8 cellular contexts compared by ENCODE assay signal in the genomic region with DNA sequence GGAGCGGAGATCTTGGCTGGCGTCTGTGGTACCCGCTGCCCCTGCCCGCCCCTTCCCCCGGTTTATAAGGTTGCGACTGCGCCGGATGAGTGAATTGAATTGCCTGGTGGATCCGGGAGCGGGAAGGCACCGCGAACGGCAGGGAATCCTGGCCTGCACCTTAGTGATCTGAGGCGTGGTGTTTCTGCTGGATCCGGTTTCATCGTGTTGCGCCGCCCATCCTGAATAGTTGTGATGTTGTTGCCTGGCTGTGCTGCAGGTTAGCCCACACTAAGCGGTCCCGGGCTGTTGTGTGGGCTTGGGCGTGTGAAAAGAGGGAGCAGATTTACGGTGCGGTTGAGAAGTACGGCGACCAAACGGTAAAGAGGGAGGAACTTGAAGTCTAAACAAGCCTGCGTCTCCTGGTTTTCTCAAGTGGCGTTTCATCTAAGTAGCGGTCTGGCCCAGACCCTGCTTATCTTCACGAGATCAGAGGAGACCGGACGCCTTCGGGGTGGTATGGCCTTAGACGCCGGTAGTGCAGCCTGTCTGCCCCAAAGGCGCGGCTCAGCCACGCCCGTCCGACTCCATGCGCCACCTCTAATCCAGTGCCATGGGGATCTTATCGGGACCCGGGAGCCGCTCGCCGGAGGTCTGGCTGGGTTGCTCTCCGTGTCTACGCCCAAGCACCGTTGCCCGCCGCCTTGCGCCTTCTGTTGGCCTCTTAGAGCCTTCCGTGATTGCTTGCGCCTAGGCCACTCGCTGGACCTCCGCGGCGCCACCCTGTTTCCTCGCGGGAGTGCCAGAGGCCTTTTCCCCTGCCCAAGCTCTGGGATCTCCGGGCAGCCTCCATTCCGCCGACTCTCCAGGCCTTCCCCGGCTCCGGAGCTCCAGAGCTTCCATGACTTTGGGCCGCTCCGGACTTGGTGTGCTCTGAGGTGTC.
DNase-seq lines count a peak whose midpoint lies in the region; ATAC-seq, FAIRE-seq and TF ChIP-seq lines count a peak whose summit lies in the region.

No MANE protein-coding gene starts in this region.

- H3K4me3 ChIP-seq in SK-N-SH (ENCODE audit: low read depth in 2 of 2, low read length in 1 of 2) = peak overlapping the region; percentile 59 to 62
- H3K4me3 ChIP-seq in lung = peak overlapping the region; percentile 3
- H3K4me3 ChIP-seq in thymus (ENCODE audit: low read length) = peak overlapping the region; percentile 46

- peak overlapping the region; percentile 79 for H3K4me2 ChIP-seq in SK-N-SH

- DNase-seq in M059J (ENCODE audit: low read depth) (peak; percentile 67), SK-N-SH (peak; percentile 63), dermis blood vessel endothelial cell (peak; percentile 36), lung (ENCODE audit: low spot score) (peak; percentile 35), epidermal melanocyte (ENCODE audit: insufficient read length, low spot score) (no peak)

- peaks cover 5% of the 10 kb centered on the region for H3F3A ChIP-seq in SK-N-SH (replicated peaks; ENCODE audit: insufficient read depth)

- H3K27ac ChIP-seq in SK-N-SH (ENCODE audit: low read depth in 2 of 2, low read length in 1 of 2) = peak overlapping the region in 1 of 2 experiments; percentile 18; a peak in 1 of 4 replicates
- peak overlapping the region in 1 of 2 donors; percentile 4 for H3K27ac ChIP-seq in lung (ENCODE audit: low read depth in 1 of 2, low read length in 1 of 2)
- H3K27ac ChIP-seq in thymus (ENCODE audit: low read depth) = no peak overlapping the region

- WGBS in SK-N-SH (ENCODE audit: low lambda C conversion rate) = 3% methylated on average over 31 of the region's 67 CpGs
- 0 to 3% methylated on average over 66 to 67 of the region's 67 CpGs for WGBS in lung, 2 donors
- WGBS in thymus = 2% methylated on average over 67 of the region's 67 CpGs

- H3K79me2 ChIP-seq in SK-N-SH (ENCODE audit: insufficient read depth) = no peaks in the 10 kb centered on the region

- CTCF ChIA-PET in SK-N-SH (lab: Yijun Ruan, JAX) = interaction anchor here (0.6 to 1.2 kb wide), 2 partner anchors 16 to 146 kb away, joined by 3 read pairs; no protein-coding TSS in a partner anchor

- no peak for TF ChIP-seq RAD21 in SK-N-SH (IDR thresholded peaks at IDR 0.05; ENCODE audit: low read length)

- TF ChIP-seq CTCF in SK-N-SH (IDR thresholded peaks at IDR 0.05) = no peak
- no peak for TF ChIP-seq CTCF in lung (IDR thresholded peaks at IDR 0.05; ENCODE audit: control extremely low read depth, extremely low read depth)

- H3K9me3 ChIP-seq in SK-N-SH (no peaks in the 10 kb centered on the region), lung (ENCODE audit: control insufficient read depth in 2 of 2, insufficient read depth in 1 of 2, low read length in 1 of 2) (peaks cover 0 to 4% of the 10 kb centered on the region in 2 donors), thymus (ENCODE audit: control insufficient read depth) (no peaks in the 10 kb centered on the region)

- POLR2A ChIA-PET in SK-N-SH (lab: Yijun Ruan, JAX) = no interaction called here

- no peaks in the 10 kb centered on the region for H3K9me2 ChIP-seq in SK-N-SH

- peaks cover 0 to 18% of the 10 kb centered on the region in 2 experiments; a peak in 2 of 4 replicates for H3K4me1 ChIP-seq in SK-N-SH (ENCODE audit: control insufficient read depth in 1 of 2, insufficient read depth in 2 of 2, low read depth in 1 of 2, low read length in 1 of 2)
- H3K4me1 ChIP-seq in lung (ENCODE audit: control insufficient read depth in 2 of 2, insufficient read depth in 2 of 2, low read length in 2 of 2) = peaks cover 3 to 18% of the 10 kb centered on the region in 2 donors
- H3K4me1 ChIP-seq in thymus (ENCODE audit: control insufficient read depth, insufficient read depth, low read length) = peaks cover 12% of the 10 kb centered on the region

- 0 out of 4 replicates have a peak, but pooled peaks of 1 of the 2 experiments have one; percentile 14 for TF ChIP-seq EP300 in SK-N-SH (IDR thresholded peaks at IDR 0.05; ENCODE audit: borderline replicate concordance in 1 of 2, low read depth in 1 of 2, low read length in 1 of 2)

- peak overlapping the region; percentile 53 for H3K9ac ChIP-seq in SK-N-SH

- peak overlapping the region; percentile 94 for H2AFZ ChIP-seq in SK-N-SH (ENCODE audit: low read depth)

- H3K36me3 ChIP-seq in SK-N-SH (replicated peaks in 1 of 2; ENCODE audit: control insufficient read depth in 1 of 2, insufficient read depth in 2 of 2, low read length in 1 of 2) = no peaks in the 10 kb centered on the region
- H3K36me3 ChIP-seq in lung (ENCODE audit: control insufficient read depth in 2 of 2, insufficient read depth in 2 of 2, low read length in 2 of 2) = no peaks in the 10 kb centered on the region
- H3K36me3 ChIP-seq in thymus (ENCODE audit: control insufficient read depth, insufficient read depth) = no peaks in the 10 kb centered on the region

- no peaks in the 10 kb centered on the region for H4K20me1 ChIP-seq in SK-N-SH (ENCODE audit: insufficient read depth)

- H3K27me3 ChIP-seq in SK-N-SH (ENCODE audit: insufficient read depth) (no peaks in the 10 kb centered on the region), lung (ENCODE audit: control insufficient read depth, insufficient read depth) (peaks cover 8% of the 10 kb centered on the region), thymus (ENCODE audit: control insufficient read depth, insufficient read depth) (peaks cover 26% of the 10 kb centered on the region)

- peak; percentile 53 for FAIRE-seq in G401.6 (lab: Jason Lieb, UNC)

- ATAC-seq in lung (ENCODE audit: insufficient read depth, low FRiP score) (peak; percentile 68), HG03460 (IDR thresholded peaks at IDR 0.05; ENCODE audit: unreplicated experiment) (no peak)

TF ChIP-seq in SK-N-SH, 30 proteins besides CTCF, POLR2A, EP300 and RAD21:
- TF ChIP-seq, protein P1, sequence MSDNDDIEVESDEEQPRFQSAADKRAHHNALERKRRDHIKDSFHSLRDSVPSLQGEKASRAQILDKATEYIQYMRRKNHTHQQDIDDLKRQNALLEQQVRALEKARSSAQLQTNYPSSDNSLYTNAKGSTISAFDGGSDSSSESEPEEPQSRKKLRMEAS (IDR thresholded peaks at IDR 0.05; ENCODE audit: low read depth) = peak; percentile 45
- TF ChIP-seq TEAD4 (IDR thresholded peaks at IDR 0.05; ENCODE audit: borderline replicate concordance, insufficient read depth) (0 out of 2 replicates have a peak, but pooled peaks have one; percentile 16), YY1 (IDR thresholded peaks at IDR 0.05; ENCODE audit: low read depth) (peak; percentile 74; the same call in 1 of the 2 replicates), GABPA (IDR thresholded peaks at IDR 0.05; ENCODE audit: low read depth) (no peak), SIN3A (IDR thresholded peaks at IDR 0.05; ENCODE audit: borderline replicate concordance, low read depth, low read length) (0 out of 2 replicates have a peak, but pooled peaks have one; percentile 52), TAF1 (IDR thresholded peaks at IDR 0.05; ENCODE audit: borderline replicate concordance, low read depth, low read length) (peak; percentile 10; the same call in 1 of the 2 replicates), POLR2AphosphoS5 (IDR thresholded peaks at IDR 0.05; ENCODE audit: low read depth, low read length) (peak; percentile 47; the same call in 1 of the 2 replicates), RCOR1 (IDR thresholded peaks at IDR 0.05; ENCODE audit: low read length) (no peak), EZH2phosphoT487 (IDR thresholded peaks at IDR 0.05; ENCODE audit: borderline replicate concordance, low read depth) (no peak), GATA2 (CRISPR knock-in tag; IDR thresholded peaks at IDR 0.05) (peak; percentile 46; the same call in 1 of the 2 replicates)
- TF ChIP-seq, protein P2, sequence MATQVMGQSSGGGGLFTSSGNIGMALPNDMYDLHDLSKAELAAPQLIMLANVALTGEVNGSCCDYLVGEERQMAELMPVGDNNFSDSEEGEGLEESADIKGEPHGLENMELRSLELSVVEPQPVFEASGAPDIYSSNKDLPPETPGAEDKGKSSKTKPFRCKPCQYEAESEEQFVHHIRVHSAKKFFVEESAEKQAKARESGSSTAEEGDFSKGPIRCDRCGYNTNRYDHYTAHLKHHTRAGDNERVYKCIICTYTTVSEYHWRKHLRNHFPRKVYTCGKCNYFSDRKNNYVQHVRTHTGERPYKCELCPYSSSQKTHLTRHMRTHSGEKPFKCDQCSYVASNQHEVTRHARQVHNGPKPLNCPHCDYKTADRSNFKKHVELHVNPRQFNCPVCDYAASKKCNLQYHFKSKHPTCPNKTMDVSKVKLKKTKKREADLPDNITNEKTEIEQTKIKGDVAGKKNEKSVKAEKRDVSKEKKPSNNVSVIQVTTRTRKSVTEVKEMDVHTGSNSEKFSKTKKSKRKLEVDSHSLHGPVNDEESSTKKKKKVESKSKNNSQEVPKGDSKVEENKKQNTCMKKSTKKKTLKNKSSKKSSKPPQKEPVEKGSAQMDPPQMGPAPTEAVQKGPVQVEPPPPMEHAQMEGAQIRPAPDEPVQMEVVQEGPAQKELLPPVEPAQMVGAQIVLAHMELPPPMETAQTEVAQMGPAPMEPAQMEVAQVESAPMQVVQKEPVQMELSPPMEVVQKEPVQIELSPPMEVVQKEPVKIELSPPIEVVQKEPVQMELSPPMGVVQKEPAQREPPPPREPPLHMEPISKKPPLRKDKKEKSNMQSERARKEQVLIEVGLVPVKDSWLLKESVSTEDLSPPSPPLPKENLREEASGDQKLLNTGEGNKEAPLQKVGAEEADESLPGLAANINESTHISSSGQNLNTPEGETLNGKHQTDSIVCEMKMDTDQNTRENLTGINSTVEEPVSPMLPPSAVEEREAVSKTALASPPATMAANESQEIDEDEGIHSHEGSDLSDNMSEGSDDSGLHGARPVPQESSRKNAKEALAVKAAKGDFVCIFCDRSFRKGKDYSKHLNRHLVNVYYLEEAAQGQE (IDR thresholded peaks at IDR 0.05; ENCODE audit: low read depth, low read length) = no peak
- TF ChIP-seq, protein P3, sequence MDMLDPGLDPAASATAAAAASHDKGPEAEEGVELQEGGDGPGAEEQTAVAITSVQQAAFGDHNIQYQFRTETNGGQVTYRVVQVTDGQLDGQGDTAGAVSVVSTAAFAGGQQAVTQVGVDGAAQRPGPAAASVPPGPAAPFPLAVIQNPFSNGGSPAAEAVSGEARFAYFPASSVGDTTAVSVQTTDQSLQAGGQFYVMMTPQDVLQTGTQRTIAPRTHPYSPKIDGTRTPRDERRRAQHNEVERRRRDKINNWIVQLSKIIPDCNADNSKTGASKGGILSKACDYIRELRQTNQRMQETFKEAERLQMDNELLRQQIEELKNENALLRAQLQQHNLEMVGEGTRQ (IDR thresholded peaks at IDR 0.05; ENCODE audit: borderline replicate concordance, low read depth, low read length) = no peak

Comparison
In these comparisons a context has a peak if more than half of its experiments do, and no peak if none do; other contexts are left out.
1. H3K4me3 ChIP-seq: peak in every context shown above with its lines; median percentile 60 in SK-N-SH; 46 in thymus; 3 in lung.